Comparison of ENCODE assay signal across 8 cellular contexts in genomic region chr3:9826815-9827574, GRCh38. TPM values are rescaled to one million over a fixed set of nuclear protein-coding genes. Genes with fewer than 3 reads are reported as not detected.
DNase-seq lines count a peak whose midpoint lies in the region; TF ChIP-seq lines count a peak whose summit lies in the region.

No MANE protein-coding gene starts in this region.

- no peak overlapping the region for H3K4ac ChIP-seq in neuronal stem cell (ENCODE audit: low read length)

- H3K27me3 ChIP-seq in neuronal stem cell (ENCODE audit: control insufficient read depth in 3 of 3, insufficient read depth in 3 of 3, low read depth in 1 of 3, low read length in 3 of 3) (no peaks in the 10 kb centered on the region), tibial artery (no peaks in the 10 kb centered on the region)

- H3K79me1 ChIP-seq in neuronal stem cell (ENCODE audit: low read depth, low read length): peaks cover 2% of the 10 kb centered on the region

- intact Hi-C loops in MCF 10A (cut with micrococcal nuclease) (loop anchor here (1.0 kb wide), 1 partner anchor 119 kb away; no protein-coding TSS in a partner anchor), tibial artery (cut with DNase I; ENCODE audit: low total_unique reads) (no loop called here)

- H3K23ac ChIP-seq in neuronal stem cell (ENCODE audit: low read depth, low read length, poor library complexity): no peak overlapping the region

- TF ChIP-seq CTCF in MCF 10A (IDR thresholded peaks at IDR 0.05; ENCODE audit: unreplicated experiment) (peak; percentile 34), tibial artery (IDR thresholded peaks at IDR 0.05) (peak in 1 of 2 experiments; percentile 7)

- no peak overlapping the region for H2BK12ac ChIP-seq in neuronal stem cell (ENCODE audit: low read length)

- H3K36me3 Mint-ChIP-seq in MCF 10A (ENCODE audit: insufficient read depth, unreplicated experiment): no peaks in the 10 kb centered on the region

- DNase-seq in DMS53 (lab: John Stamatoyannopoulos, UW) (peak; percentile 46), DMS53 treated with DMSO at 0.1 percent for 48 hours (lab: John Stamatoyannopoulos, UW; ENCODE audit: unreplicated experiment) (no peak), NCI-H69 (lab: John Stamatoyannopoulos, UW) (peak; percentile 44), MCF 10A (ENCODE audit: unreplicated experiment) (peak; percentile 41), neuronal stem cell (ENCODE audit: low spot score) (no peak), tibial artery (no peak), DMS79 treated with DMSO at 0.1 percent for 48 hours (lab: John Stamatoyannopoulos, UW) (no peak)
- DNase-seq in NK-92 treated with Interleukin-12 subunit alpha and Interleukin-12 subunit beta, amount 100 ng/mL, for 24 hours (lab: John Stamatoyannopoulos, UW): no peak

- no peaks in the 10 kb centered on the region for H3K27me3 Mint-ChIP-seq in MCF 10A (ENCODE audit: insufficient read depth, unreplicated experiment)

- BruUV-seq in MCF 10A (replicated peaks; lab: Mats Ljungman, UMichigan): no TSS peak

- no CpG with 5 or more reads among the region's 20 CpGs for WGBS in neuronal stem cell (ENCODE audit: extremely low coverage in 2 of 2, insufficient read length in 2 of 2, insufficient replicate concordance in 1 of 2), 2 donors

- H2BK120ac ChIP-seq in neuronal stem cell (ENCODE audit: low read depth, low read length): no peak overlapping the region

- no peaks in the 10 kb centered on the region for H3K9me3 Mint-ChIP-seq in MCF 10A (ENCODE audit: unreplicated experiment)

- H3K27ac ChIP-seq in neuronal stem cell (replicated peaks; ENCODE audit: low read length): no peak overlapping the region
- H3K27ac ChIP-seq in tibial artery: no peak overlapping the region

- no peak overlapping the region for H2AK5ac ChIP-seq in neuronal stem cell (ENCODE audit: low read depth, low read length)

- H3K4me1 ChIP-seq in neuronal stem cell (ENCODE audit: control insufficient read depth in 2 of 2, insufficient read depth in 1 of 2, low read depth in 1 of 2, low read length in 2 of 2) (no peaks in the 10 kb centered on the region), tibial artery (no peaks in the 10 kb centered on the region)

- no peak overlapping the region for H4K8ac ChIP-seq in neuronal stem cell (ENCODE audit: low read depth, low read length)

- H3K9me3 ChIP-seq in neuronal stem cell (replicated peaks in 1 of 2; ENCODE audit: control insufficient read depth in 2 of 2, insufficient read depth in 1 of 2, low read depth in 1 of 2, low read length in 2 of 2) (no peaks in the 10 kb centered on the region), tibial artery (no peaks in the 10 kb centered on the region)

- no peak overlapping the region for H2AFZ ChIP-seq in neuronal stem cell (ENCODE audit: low read length)

- H3K18ac ChIP-seq in neuronal stem cell (ENCODE audit: low read length): peak overlapping the region; percentile 76

- CTCF ChIA-PET in MCF 10A (lab: Yijun Ruan, JAX): interaction anchor here (0.7 to 3.1 kb wide), 7 partner anchors 12 to 460 kb away, joined by 3 to 17 read pairs (median 6); no protein-coding TSS in a partner anchor

- no peak overlapping the region for H4K91ac ChIP-seq in neuronal stem cell (ENCODE audit: low read depth, low read length, poor library complexity)

- no peak overlapping the region for H3K27ac Mint-ChIP-seq in MCF 10A (ENCODE audit: low read depth, unreplicated experiment)

- peaks cover 5 to 62% of the 10 kb centered on the region in 2 donors for H3K36me3 ChIP-seq in neuronal stem cell (replicated peaks in 1 of 2; ENCODE audit: control insufficient read depth in 2 of 2, insufficient read depth in 2 of 2, low read length in 2 of 2)
- peaks cover 6 to 44% (median 23%) of the 10 kb centered on the region in 3 donors for H3K36me3 ChIP-seq in tibial artery

- H2BK15ac ChIP-seq in neuronal stem cell (ENCODE audit: low read length): no peak overlapping the region

- POLR2A ChIA-PET in MCF 10A (lab: Yijun Ruan, JAX): interaction anchor here (0.5 to 2.7 kb wide), 6 partner anchors 14 to 273 kb away, joined by 3 to 10 read pairs (median 4); partner anchors contain the start of genes CRELD1 and RPUSD3

- no peak overlapping the region for H3K4me3 Mint-ChIP-seq in MCF 10A (ENCODE audit: unreplicated experiment)

- no peak overlapping the region for H3K4me2 ChIP-seq in neuronal stem cell (ENCODE audit: insufficient read depth, low read length, poor library complexity, severe bottlenecking)

- no peak overlapping the region for H3K14ac ChIP-seq in neuronal stem cell (ENCODE audit: low read length)

- H3K4me3 ChIP-seq in neuronal stem cell (ENCODE audit: low read length in 2 of 2) (no peak overlapping the region), tibial artery (no peak overlapping the region)

- peak overlapping the region; percentile 44 for H3K9ac ChIP-seq in neuronal stem cell (ENCODE audit: low read depth, low read length, poor library complexity)

- no peaks in the 10 kb centered on the region for H3K4me1 Mint-ChIP-seq in MCF 10A (ENCODE audit: insufficient read depth, unreplicated experiment)

- peak overlapping the region; percentile 2 for H2BK5ac ChIP-seq in neuronal stem cell (ENCODE audit: low read length)

RNA-seq across cellular contexts. Expression of gene RPUSD3, which starts 16.8 kb away (rescaled TPM):
- total RNA-seq in MCF 10A (2022): 40.3 and 40.7 TPM in 2 replicates
- polyA plus RNA-seq in neuronal stem cell (2013, experiment 1 of 2): 47.4 TPM
- 44.3 TPM for polyA plus RNA-seq in neuronal stem cell (2013, experiment 2 of 2)

RNA-seq across cellular contexts. Expression of gene TTLL3, which starts 16.9 kb away (rescaled TPM):
- 14.6 and 16.6 TPM in 2 replicates for total RNA-seq in MCF 10A (2022)
- polyA plus RNA-seq in neuronal stem cell (2013, experiment 1 of 2): 18.1 TPM
- 16.9 TPM for polyA plus RNA-seq in neuronal stem cell (2013, experiment 2 of 2)

RNA-seq across cellular contexts. Expression of gene ARPC4, which starts 34.1 kb away (rescaled TPM):
- 122 and 132 TPM in 2 replicates for total RNA-seq in MCF 10A (2022)
- polyA plus RNA-seq in neuronal stem cell (2013, experiment 1 of 2): 49.1 TPM
- polyA plus RNA-seq in neuronal stem cell (2013, experiment 2 of 2): 46.8 TPM

RNA-seq across cellular contexts. Expression of gene TADA3, which starts 34.7 kb away (rescaled TPM):
- 72.0 and 77.1 TPM in 2 replicates for total RNA-seq in MCF 10A (2022)
- 66.2 TPM for polyA plus RNA-seq in neuronal stem cell (2013, experiment 1 of 2)
- 65.3 TPM for polyA plus RNA-seq in neuronal stem cell (2013, experiment 2 of 2)

RNA-seq across cellular contexts. Expression of gene CIDEC, which starts 53.1 kb away (rescaled TPM):
- not detected in 2 replicates for total RNA-seq in MCF 10A (2022)
- not detected for polyA plus RNA-seq in neuronal stem cell (2013, experiment 1 of 2)
- polyA plus RNA-seq in neuronal stem cell (2013, experiment 2 of 2): not detected

Comparison
In these comparisons a context has a peak if more than half of its experiments do, and no peak if none do; other contexts are left out.
1. DNase-seq: peak in DMS53 (single experiment), NCI-H69 (single experiment) and MCF 10A (single experiment); none in DMS53 treated with DMSO at 0.1 percent for 48 hours (single experiment), neuronal stem cell (single experiment), NK-92 treated with Interleukin-12 subunit alpha and Interleukin-12 subunit beta, amount 100 ng/mL, for 24 hours (single experiment), tibial artery (0 of 2) and DMS79 treated with DMSO at 0.1 percent for 48 hours (single experiment).